Comparison of ENCODE assay signal across 30 cellular contexts in the genomic region with DNA sequence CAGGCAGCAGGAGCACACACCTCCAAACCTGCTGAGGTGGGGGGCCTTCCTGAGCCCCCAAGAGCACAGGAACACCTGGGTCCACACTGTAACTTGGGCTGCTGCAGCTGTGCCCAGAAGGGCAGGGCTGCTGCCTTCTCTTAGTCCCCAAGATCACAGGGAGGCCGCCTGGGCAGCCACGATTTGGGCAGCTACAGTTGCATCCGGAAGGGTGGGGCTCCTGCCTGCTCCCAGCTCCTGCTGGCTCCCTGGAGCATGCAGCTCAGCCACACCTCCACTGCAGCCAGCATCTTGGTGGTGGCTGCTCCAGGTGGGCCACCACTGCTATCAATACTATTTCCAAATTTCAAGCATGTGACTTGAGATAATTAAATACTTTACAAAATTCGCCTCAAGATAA. TPM values are rescaled to one million over a fixed set of nuclear protein-coding genes. Genes with fewer than 3 reads are reported as not detected.
"Had no signal": no experiment of that assay in that cellular context is flagged by ENCODE, and none has a peak within 500 bp of the region (broad histone marks: within the 10 kb centered on the region; RNA-seq: fewer than 3 reads in every experiment).

No MANE protein-coding gene starts in this region.

- H3K9ac ChIP-seq: parathyroid adenoma had no signal

- H3K4me3 Mint-ChIP-seq: naive thymus-derived CD4-positive, alpha-beta T cell; natural killer cell treated with Interleukin-12 subunit alpha and Interleukin-12 subunit beta and Interleukin-15 and Interleukin-18, amount 100 ng/mL, for 72 hours; stimulated activated effector memory CD8-positive, alpha-beta T cell treated with anti-CD3 and anti-CD28 coated beads, Interleukin-12 subunit alpha, Interleukin-12 subunit beta, amount 100 ng/mL, for 72 hours; stimulated activated naive CD8-positive, alpha-beta T cell treated with anti-CD3 and anti-CD28 coated beads, Interleukin-15, Interleukin-2, amounts not matched to agents 100 ng/mL and 50 ng/mL, for 24 hours had no signal

- H3K4me1 Mint-ChIP-seq: naive thymus-derived CD4-positive, alpha-beta T cell; stimulated activated effector memory CD8-positive, alpha-beta T cell treated with anti-CD3 and anti-CD28 coated beads, Interleukin-12 subunit alpha, Interleukin-12 subunit beta, amount 100 ng/mL, for 72 hours had no signal

- H3K36me3 ChIP-seq: left ventricle myocardium inferior, right atrium auricular region, right lobe of liver, suprapubic skin, thoracic aorta, tibial artery, upper lobe of right lung, uterus had no signal

- H3K9me3 ChIP-seq: mucosa of descending colon, right atrium auricular region, right lobe of liver, thoracic aorta, tibial artery, upper lobe of right lung, uterus had no signal

- DNase-seq: hypothalamus; islet precursor cell; left ventricle myocardium inferior; midbrain; mucosa of descending colon; naive thymus-derived CD4-positive, alpha-beta T cell; nucleus accumbens; stimulated activated CD4-positive, alpha-beta T cell treated with anti-CD3 and anti-CD28 coated beads, Interleukin-12 subunit alpha, Interleukin-12 subunit beta, amount 100 ng/mL, for 4 hours; stimulated activated CD4-positive, alpha-beta T cell treated with anti-CD3 and anti-CD28 coated beads, Interleukin-15, amount 100 ng/mL, for 24 hours; stimulated activated CD4-positive, alpha-beta T cell treated with anti-CD3 and anti-CD28 coated beads, Interleukin-2, amount 100 ng/mL, for 24 hours; stimulated activated CD4-positive, alpha-beta T cell treated with anti-CD3 and anti-CD28 coated beads, Interleukin-4, amount 100 ng/mL, for 24 hours; stimulated activated naive CD4-positive, alpha-beta T cell; tibial artery; trophoblast cell; upper lobe of right lung; uterus had no signal

- ATAC-seq: mucosa of descending colon; naive thymus-derived CD4-positive, alpha-beta T cell; natural killer cell treated with Interleukin-12 subunit alpha and Interleukin-12 subunit beta and Interleukin-15 and Interleukin-18, amount 100 ng/mL, for 72 hours; right lobe of liver; stimulated activated effector memory CD8-positive, alpha-beta T cell treated with anti-CD3 and anti-CD28 coated beads, Interleukin-12 subunit alpha, Interleukin-12 subunit beta, amount 100 ng/mL, for 72 hours; upper lobe of right lung had no signal

- H3K4me3 ChIP-seq: left ventricle myocardium inferior, lung, mucosa of descending colon, right atrium auricular region, right lobe of liver, skin epidermis, suprapubic skin, thoracic aorta, tibial artery, upper lobe of right lung, uterus had no signal

- H3K27me3 Mint-ChIP-seq: naive thymus-derived CD4-positive, alpha-beta T cell; natural killer cell treated with Interleukin-12 subunit alpha and Interleukin-12 subunit beta and Interleukin-15 and Interleukin-18, amount 100 ng/mL, for 72 hours; progenitor cell of endocrine pancreas; stimulated activated naive CD8-positive, alpha-beta T cell treated with anti-CD3 and anti-CD28 coated beads, Interleukin-15, Interleukin-2, amounts not matched to agents 100 ng/mL and 50 ng/mL, for 24 hours had no signal

- H3K36me3 Mint-ChIP-seq: stimulated activated effector memory CD8-positive, alpha-beta T cell treated with anti-CD3 and anti-CD28 coated beads, Interleukin-12 subunit alpha, Interleukin-12 subunit beta, amount 100 ng/mL, for 72 hours had no signal

- H3K27ac ChIP-seq: left ventricle myocardium inferior, parathyroid adenoma, right atrium auricular region, right lobe of liver, skin epidermis, suprapubic skin, thoracic aorta, tibial artery, upper lobe of right lung, uterus had no signal

- H2AFZ ChIP-seq: parathyroid adenoma had no signal

- H3K27me3 ChIP-seq: right atrium auricular region, right lobe of liver, suprapubic skin, tibial artery, upper lobe of right lung, uterus had no signal

- H3K4me1 ChIP-seq: left ventricle myocardium inferior, parathyroid adenoma, right atrium auricular region, right lobe of liver, suprapubic skin, tibial artery, upper lobe of right lung, uterus had no signal

- H3K27ac Mint-ChIP-seq: naive thymus-derived CD4-positive, alpha-beta T cell; natural killer cell treated with Interleukin-12 subunit alpha and Interleukin-12 subunit beta and Interleukin-15 and Interleukin-18, amount 100 ng/mL, for 72 hours; progenitor cell of endocrine pancreas; stimulated activated effector memory CD8-positive, alpha-beta T cell treated with anti-CD3 and anti-CD28 coated beads, Interleukin-12 subunit alpha, Interleukin-12 subunit beta, amount 100 ng/mL, for 72 hours; stimulated activated naive CD8-positive, alpha-beta T cell treated with anti-CD3 and anti-CD28 coated beads, Interleukin-15, Interleukin-2, amounts not matched to agents 100 ng/mL and 50 ng/mL, for 24 hours had no signal

RNA-seq across cellular contexts. Expression of a gene that starts 38.5 kb away (rescaled TPM):
- total RNA-seq: myocyte; naive thymus-derived CD4-positive, alpha-beta T cell; natural killer cell treated with Interleukin-12 subunit alpha and Interleukin-12 subunit beta and Interleukin-15 and Interleukin-18, amount 100 ng/mL, for 72 hours; pulmonary artery endothelial cell had no signal
- polyA plus RNA-seq: naive thymus-derived CD4-positive, alpha-beta T cell; neural cell had no signal
